1 cellular context compared by ENCODE assay signal in the genomic region with DNA sequence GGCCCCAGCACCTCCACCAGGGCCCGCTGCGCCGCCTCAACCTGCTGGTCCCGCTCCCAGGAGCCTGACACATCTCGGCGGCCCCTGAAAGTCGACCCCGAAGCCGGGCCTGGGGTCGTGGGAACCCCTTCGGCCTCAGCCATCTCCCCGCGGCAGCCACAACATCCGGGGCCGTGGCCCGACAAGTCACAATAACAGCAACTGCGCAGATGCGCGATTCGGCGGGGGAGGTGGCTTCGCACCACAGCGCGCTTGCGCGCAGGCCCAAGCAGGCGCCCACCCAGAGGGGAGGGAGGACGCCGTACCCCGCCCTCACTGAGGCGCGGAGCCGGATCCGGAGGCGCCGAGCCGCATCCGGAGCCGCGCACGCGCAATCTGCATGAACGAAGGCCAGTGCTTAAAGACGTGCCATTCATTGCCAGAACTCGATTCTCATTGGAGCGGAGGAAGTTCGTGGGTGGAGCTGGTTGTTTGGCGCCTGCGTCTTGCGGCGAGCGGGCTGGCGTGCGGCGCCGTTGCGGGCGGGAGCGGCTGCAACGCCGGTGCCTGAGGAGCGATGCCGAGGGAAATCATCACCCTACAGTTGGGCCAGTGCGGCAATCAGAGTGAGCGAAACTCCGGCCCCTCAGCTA.
A peak's percentile ranks its signal among the peaks of the same experiment; 100 is the strongest.
TF ChIP-seq lines count a peak whose summit lies in the region.

A gene with protein sequence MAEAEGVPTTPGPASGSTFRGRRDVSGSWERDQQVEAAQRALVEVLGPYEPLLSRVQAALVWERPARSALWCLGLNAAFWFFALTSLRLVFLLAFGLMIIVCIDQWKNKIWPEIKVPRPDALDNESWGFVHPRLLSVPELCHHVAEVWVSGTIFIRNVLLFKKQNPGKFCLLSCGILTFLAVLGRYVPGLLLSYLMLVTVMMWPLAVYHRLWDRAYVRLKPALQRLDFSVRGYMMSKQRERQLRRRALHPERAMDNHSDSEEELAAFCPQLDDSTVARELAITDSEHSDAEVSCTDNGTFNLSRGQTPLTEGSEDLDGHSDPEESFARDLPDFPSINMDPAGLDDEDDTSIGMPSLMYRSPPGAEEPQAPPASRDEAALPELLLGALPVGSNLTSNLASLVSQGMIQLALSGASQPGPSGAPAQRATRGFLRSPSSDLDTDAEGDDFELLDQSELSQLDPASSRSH (minus strand): TSS at position 193 of the 632 bp plus-strand sequence. CDS start 50 bp downstream, at position 143.
A gene (plus strand): TSS at position 502 of the 632 bp plus-strand sequence. CDS start 55 bp downstream, at position 557.

TF ChIP-seq in HepG2, 621 proteins besides CTCF, POLR2A, EP300 and RAD21 (continued from another document and continues in another):
- TF ChIP-seq ZSCAN9 (CRISPR knock-in tag; IDR thresholded peaks at IDR 0.05; ENCODE audit: borderline replicate concordance) (peak; percentile 17; the same call in 1 of the 2 replicates), ZNF775 (CRISPR knock-in tag; IDR thresholded peaks at IDR 0.05; ENCODE audit: borderline replicate concordance) (no peak), SMYD3 (CRISPR knock-in tag; IDR thresholded peaks at IDR 0.05) (peak; percentile 94), HIVEP1 (CRISPR knock-in tag; IDR thresholded peaks at IDR 0.05) (peak; percentile 45; the same call in 1 of the 2 replicates), TBX3 (IDR thresholded peaks at IDR 0.05; ENCODE audit: borderline replicate concordance) (no peak), POLR2G (IDR thresholded peaks at IDR 0.05; ENCODE audit: low read depth, low read length) (peak; percentile 97), PHF21A (CRISPR knock-in tag; IDR thresholded peaks at IDR 0.05) (0 out of 2 replicates have a peak, but pooled peaks have one; percentile 27), ZSCAN25 (CRISPR knock-in tag; IDR thresholded peaks at IDR 0.05) (peak; percentile 71), ZNF543 (CRISPR knock-in tag; IDR thresholded peaks at IDR 0.05) (no peak; the same call in 1 of the 2 replicates), ZNF672 (CRISPR knock-in tag; IDR thresholded peaks at IDR 0.05) (no peak), ONECUT2 (CRISPR knock-in tag; IDR thresholded peaks at IDR 0.05) (peak; percentile 47; the same call in 1 of the 2 replicates), MTA1 (CRISPR knock-in tag; IDR thresholded peaks at IDR 0.05; ENCODE audit: borderline replicate concordance) (no peak; the same call in 1 of the 2 replicates), RBM39 (IDR thresholded peaks at IDR 0.05; ENCODE audit: low read depth, low read length, poor library complexity, severe bottlenecking) (peak; percentile 84), HCFC1 (IDR thresholded peaks at IDR 0.05; ENCODE audit: low read depth, low read length) (no peak), GATAD2A (CRISPR knock-in tag; IDR thresholded peaks at IDR 0.05) (no peak; the same call in 1 of the 2 replicates), ZNF33B (CRISPR knock-in tag; IDR thresholded peaks at IDR 0.05) (peak; percentile 96), FOSL1 (CRISPR knock-in tag; IDR thresholded peaks at IDR 0.05; ENCODE audit: borderline replicate concordance) (peak; percentile 28; the same call in 1 of the 2 replicates), IKZF4 (CRISPR knock-in tag; IDR thresholded peaks at IDR 0.05; ENCODE audit: borderline replicate concordance, low read depth, not compliant biosample characterization) (peak; percentile 93), KLF15 (CRISPR knock-in tag; IDR thresholded peaks at IDR 0.05; ENCODE audit: borderline replicate concordance) (peak; percentile 69; the same call in 1 of the 2 replicates), EED (CRISPR knock-in tag; IDR thresholded peaks at IDR 0.05) (no peak), ZNF563 (CRISPR knock-in tag; IDR thresholded peaks at IDR 0.05) (0 out of 2 replicates have a peak, but pooled peaks have one; percentile 78)
- TF ChIP-seq, protein P1, sequence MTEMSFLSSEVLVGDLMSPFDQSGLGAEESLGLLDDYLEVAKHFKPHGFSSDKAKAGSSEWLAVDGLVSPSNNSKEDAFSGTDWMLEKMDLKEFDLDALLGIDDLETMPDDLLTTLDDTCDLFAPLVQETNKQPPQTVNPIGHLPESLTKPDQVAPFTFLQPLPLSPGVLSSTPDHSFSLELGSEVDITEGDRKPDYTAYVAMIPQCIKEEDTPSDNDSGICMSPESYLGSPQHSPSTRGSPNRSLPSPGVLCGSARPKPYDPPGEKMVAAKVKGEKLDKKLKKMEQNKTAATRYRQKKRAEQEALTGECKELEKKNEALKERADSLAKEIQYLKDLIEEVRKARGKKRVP (CRISPR knock-in tag; IDR thresholded peaks at IDR 0.05): no peak; a peak in 1 of 4 replicates
- TF ChIP-seq, protein P2, sequence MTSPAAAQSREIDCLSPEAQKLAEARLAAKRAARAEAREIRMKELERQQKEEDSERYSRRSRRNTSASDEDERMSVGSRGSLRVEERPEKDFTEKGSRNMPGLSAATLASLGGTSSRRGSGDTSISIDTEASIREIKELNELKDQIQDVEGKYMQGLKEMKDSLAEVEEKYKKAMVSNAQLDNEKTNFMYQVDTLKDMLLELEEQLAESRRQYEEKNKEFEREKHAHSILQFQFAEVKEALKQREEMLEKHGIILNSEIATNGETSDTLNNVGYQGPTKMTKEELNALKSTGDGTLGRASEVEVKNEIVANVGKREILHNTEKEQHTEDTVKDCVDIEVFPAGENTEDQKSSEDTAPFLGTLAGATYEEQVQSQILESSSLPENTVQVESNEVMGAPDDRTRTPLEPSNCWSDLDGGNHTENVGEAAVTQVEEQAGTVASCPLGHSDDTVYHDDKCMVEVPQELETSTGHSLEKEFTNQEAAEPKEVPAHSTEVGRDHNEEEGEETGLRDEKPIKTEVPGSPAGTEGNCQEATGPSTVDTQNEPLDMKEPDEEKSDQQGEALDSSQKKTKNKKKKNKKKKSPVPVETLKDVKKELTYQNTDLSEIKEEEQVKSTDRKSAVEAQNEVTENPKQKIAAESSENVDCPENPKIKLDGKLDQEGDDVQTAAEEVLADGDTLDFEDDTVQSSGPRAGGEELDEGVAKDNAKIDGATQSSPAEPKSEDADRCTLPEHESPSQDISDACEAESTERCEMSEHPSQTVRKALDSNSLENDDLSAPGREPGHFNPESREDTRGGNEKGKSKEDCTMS (CRISPR knock-in tag; conservative IDR thresholded peaks at IDR 0.05): no peak
- TF ChIP-seq, protein P3, sequence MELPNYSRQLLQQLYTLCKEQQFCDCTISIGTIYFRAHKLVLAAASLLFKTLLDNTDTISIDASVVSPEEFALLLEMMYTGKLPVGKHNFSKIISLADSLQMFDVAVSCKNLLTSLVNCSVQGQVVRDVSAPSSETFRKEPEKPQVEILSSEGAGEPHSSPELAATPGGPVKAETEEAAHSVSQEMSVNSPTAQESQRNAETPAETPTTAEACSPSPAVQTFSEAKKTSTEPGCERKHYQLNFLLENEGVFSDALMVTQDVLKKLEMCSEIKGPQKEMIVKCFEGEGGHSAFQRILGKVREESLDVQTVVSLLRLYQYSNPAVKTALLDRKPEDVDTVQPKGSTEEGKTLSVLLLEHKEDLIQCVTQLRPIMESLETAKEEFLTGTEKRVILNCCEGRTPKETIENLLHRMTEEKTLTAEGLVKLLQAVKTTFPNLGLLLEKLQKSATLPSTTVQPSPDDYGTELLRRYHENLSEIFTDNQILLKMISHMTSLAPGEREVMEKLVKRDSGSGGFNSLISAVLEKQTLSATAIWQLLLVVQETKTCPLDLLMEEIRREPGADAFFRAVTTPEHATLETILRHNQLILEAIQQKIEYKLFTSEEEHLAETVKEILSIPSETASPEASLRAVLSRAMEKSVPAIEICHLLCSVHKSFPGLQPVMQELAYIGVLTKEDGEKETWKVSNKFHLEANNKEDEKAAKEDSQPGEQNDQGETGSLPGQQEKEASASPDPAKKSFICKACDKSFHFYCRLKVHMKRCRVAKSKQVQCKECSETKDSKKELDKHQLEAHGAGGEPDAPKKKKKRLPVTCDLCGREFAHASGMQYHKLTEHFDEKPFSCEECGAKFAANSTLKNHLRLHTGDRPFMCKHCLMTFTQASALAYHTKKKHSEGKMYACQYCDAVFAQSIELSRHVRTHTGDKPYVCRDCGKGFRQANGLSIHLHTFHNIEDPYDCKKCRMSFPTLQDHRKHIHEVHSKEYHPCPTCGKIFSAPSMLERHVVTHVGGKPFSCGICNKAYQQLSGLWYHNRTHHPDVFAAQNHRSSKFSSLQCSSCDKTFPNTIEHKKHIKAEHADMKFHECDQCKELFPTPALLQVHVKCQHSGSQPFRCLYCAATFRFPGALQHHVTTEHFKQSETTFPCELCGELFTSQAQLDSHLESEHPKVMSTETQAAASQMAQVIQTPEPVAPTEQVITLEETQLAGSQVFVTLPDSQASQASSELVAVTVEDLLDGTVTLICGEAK (IDR thresholded peaks at IDR 0.05): no peak
- TF ChIP-seq, protein P3 (CRISPR knock-in tag; IDR thresholded peaks at IDR 0.05): peak; percentile 2
- TF ChIP-seq, protein P4, sequence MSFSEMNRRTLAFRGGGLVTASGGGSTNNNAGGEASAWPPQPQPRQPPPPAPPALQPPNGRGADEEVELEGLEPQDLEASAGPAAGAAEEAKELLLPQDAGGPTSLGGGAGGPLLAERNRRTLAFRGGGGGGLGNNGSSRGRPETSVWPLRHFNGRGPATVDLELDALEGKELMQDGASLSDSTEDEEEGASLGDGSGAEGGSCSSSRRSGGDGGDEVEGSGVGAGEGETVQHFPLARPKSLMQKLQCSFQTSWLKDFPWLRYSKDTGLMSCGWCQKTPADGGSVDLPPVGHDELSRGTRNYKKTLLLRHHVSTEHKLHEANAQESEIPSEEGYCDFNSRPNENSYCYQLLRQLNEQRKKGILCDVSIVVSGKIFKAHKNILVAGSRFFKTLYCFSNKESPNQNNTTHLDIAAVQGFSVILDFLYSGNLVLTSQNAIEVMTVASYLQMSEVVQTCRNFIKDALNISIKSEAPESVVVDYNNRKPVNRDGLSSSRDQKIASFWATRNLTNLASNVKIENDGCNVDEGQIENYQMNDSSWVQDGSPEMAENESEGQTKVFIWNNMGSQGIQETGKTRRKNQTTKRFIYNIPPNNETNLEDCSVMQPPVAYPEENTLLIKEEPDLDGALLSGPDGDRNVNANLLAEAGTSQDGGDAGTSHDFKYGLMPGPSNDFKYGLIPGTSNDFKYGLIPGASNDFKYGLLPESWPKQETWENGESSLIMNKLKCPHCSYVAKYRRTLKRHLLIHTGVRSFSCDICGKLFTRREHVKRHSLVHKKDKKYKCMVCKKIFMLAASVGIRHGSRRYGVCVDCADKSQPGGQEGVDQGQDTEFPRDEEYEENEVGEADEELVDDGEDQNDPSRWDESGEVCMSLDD (CRISPR knock-in tag; IDR thresholded peaks at IDR 0.05; ENCODE audit: borderline replicate concordance): 0 out of 2 replicates have a peak, but pooled peaks have one; percentile 60
- TF ChIP-seq, protein P5, sequence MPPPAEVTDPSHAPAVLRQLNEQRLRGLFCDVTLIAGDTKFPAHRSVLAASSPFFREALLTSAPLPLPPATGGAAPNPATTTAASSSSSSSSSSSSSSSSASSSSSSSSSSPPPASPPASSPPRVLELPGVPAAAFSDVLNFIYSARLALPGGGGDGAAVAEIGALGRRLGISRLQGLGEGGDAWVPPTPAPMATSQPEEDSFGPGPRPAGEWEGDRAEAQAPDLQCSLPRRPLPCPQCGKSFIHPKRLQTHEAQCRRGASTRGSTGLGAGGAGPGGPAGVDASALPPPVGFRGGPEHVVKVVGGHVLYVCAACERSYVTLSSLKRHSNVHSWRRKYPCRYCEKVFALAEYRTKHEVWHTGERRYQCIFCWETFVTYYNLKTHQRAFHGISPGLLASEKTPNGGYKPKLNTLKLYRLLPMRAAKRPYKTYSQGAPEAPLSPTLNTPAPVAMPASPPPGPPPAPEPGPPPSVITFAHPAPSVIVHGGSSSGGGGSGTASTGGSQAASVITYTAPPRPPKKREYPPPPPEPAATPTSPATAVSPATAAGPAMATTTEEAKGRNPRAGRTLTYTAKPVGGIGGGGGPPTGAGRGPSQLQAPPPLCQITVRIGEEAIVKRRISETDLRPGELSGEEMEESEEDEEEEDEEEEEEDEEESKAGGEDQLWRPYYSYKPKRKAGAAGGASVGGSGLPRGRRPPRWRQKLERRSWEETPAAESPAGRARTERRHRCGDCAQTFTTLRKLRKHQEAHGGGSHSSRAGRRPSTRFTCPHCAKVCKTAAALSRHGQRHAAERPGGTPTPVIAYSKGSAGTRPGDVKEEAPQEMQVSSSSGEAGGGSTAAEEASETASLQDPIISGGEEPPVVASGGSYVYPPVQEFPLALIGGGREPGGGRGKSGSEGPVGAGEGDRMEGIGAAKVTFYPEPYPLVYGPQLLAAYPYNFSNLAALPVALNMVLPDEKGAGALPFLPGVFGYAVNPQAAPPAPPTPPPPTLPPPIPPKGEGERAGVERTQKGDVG (CRISPR knock-in tag; IDR thresholded peaks at IDR 0.05; ENCODE audit: borderline replicate concordance): no peak; the same call in 1 of the 2 replicates
- TF ChIP-seq, protein P6, sequence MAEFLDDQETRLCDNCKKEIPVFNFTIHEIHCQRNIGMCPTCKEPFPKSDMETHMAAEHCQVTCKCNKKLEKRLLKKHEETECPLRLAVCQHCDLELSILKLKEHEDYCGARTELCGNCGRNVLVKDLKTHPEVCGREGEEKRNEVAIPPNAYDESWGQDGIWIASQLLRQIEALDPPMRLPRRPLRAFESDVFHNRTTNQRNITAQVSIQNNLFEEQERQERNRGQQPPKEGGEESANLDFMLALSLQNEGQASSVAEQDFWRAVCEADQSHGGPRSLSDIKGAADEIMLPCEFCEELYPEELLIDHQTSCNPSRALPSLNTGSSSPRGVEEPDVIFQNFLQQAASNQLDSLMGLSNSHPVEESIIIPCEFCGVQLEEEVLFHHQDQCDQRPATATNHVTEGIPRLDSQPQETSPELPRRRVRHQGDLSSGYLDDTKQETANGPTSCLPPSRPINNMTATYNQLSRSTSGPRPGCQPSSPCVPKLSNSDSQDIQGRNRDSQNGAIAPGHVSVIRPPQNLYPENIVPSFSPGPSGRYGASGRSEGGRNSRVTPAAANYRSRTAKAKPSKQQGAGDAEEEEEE (CRISPR knock-in tag; IDR thresholded peaks at IDR 0.05; ENCODE audit: borderline replicate concordance): no peak
